ENCODE assay signal across 8 cellular contexts in the genomic region with DNA sequence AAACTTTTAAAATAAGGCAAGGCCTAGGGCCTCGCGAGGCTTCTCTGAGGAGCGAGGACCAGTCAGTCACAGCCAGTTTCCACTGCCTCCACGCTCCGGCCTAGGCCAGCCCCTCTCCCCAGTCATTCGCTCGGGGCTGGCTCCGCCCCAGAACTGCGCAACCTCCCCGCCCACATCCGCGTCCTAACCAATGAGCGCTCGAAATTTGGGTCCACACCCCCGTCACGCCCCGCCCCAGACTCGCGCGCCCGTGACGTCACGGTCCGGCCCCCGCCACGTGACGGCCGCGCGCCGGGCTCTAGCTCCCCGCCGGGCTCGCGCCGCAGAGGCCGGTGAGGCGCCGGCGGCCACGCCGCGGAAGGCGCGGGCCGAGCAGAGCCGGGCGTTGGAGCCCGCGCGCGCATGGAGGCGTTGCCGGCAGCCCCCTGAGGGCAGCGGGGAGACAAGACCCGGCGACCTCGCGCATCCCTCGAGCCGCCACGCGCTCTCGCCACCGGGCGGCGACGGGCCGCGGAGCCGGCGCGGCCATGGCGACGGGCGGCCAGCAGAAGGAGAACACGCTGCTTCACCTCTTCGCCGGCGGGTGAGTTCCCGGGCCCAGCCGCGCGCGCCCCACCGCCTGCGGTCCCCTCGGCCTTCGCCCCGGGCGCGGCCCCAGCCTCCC. TPM values are rescaled to one million over a fixed set of nuclear protein-coding genes. Genes with fewer than 3 reads are reported as not detected.
DNase-seq lines count a peak whose midpoint lies in the region; TF ChIP-seq lines count a peak whose summit lies in the region.

A gene with protein sequence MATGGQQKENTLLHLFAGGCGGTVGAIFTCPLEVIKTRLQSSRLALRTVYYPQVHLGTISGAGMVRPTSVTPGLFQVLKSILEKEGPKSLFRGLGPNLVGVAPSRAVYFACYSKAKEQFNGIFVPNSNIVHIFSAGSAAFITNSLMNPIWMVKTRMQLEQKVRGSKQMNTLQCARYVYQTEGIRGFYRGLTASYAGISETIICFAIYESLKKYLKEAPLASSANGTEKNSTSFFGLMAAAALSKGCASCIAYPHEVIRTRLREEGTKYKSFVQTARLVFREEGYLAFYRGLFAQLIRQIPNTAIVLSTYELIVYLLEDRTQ (plus strand): TSS at position 301 of the 664 bp plus-strand sequence. CDS start 227 bp downstream, at position 528.

- no peaks in the 10 kb centered on the region for H3K9me3 ChIP-seq in suprapubic skin

- H3K36me3 ChIP-seq in suprapubic skin: no peaks in the 10 kb centered on the region

- peak within 1 kb of the TSS; percentile 97 for H3K4me3 Mint-ChIP-seq in HFFc6
- H3K4me3 Mint-ChIP-seq in activated naive CD4-positive, alpha-beta T cell treated with anti-CD3 and anti-CD28 coated beads, Interleukin-2, amount 10 ng/mL, durations not matched to agents 7 days and 5 days: peak within 1 kb of the TSS; percentile 89

- peak within 1 kb of the TSS; percentile 93 for H3K27ac Mint-ChIP-seq in HFFc6
- peak within 1 kb of the TSS; percentile 89 for H3K27ac Mint-ChIP-seq in activated naive CD4-positive, alpha-beta T cell treated with anti-CD3 and anti-CD28 coated beads, Interleukin-2, amount 10 ng/mL, durations not matched to agents 7 days and 5 days

- DNase-seq in GM04504 (ENCODE audit: low read depth) (peak; percentile 94), HFFc6 (peak; percentile 97), NAMALWA (ENCODE audit: low spot score) (peak; percentile 99), SK-N-DZ (ENCODE audit: low spot score) (peak; percentile 93), globus pallidus (ENCODE audit: low spot score) (peak; percentile 98), nucleus accumbens (lab: John Stamatoyannopoulos, UW) (peak; percentile 72 to 99 (median 96)), suprapubic skin (ENCODE audit: low spot score in 2 of 2) (peak; percentile 97 to 99)
- DNase-seq in activated naive CD4-positive, alpha-beta T cell treated with anti-CD3 and anti-CD28 coated beads, Interleukin-2, amount 10 ng/mL, durations not matched to agents 7 days and 5 days: peak; percentile 98

- no peaks in the 10 kb centered on the region for H3K36me3 Mint-ChIP-seq in HFFc6 (ENCODE audit: low read depth)
- peaks cover 2% of the 10 kb centered on the region for H3K36me3 Mint-ChIP-seq in activated naive CD4-positive, alpha-beta T cell treated with anti-CD3 and anti-CD28 coated beads, Interleukin-2, amount 10 ng/mL, durations not matched to agents 7 days and 5 days

- no peaks in the 10 kb centered on the region for H3K9me3 Mint-ChIP-seq in HFFc6
- no peaks in the 10 kb centered on the region for H3K9me3 Mint-ChIP-seq in activated naive CD4-positive, alpha-beta T cell treated with anti-CD3 and anti-CD28 coated beads, Interleukin-2, amount 10 ng/mL, durations not matched to agents 7 days and 5 days

- peak; percentile 85 to 95 for TF ChIP-seq POLR2A in suprapubic skin (IDR thresholded peaks at IDR 0.05)

- TF ChIP-seq CTCF in HFFc6 (IDR thresholded peaks at IDR 0.05): no peak
- peak in 1 of 2 donors; percentile 3 for TF ChIP-seq CTCF in suprapubic skin (IDR thresholded peaks at IDR 0.05)

- H3K27ac ChIP-seq in suprapubic skin: peak within 1 kb of the TSS; percentile 93

- WGBS in suprapubic skin: 2% methylated on average over 28 of the region's 92 CpGs

- peak within 1 kb of the TSS; percentile 80 for H3K4me3 ChIP-seq in suprapubic skin

- no peaks in the 10 kb centered on the region for H3K27me3 Mint-ChIP-seq in HFFc6 (ENCODE audit: insufficient read depth)
- no peaks in the 10 kb centered on the region for H3K27me3 Mint-ChIP-seq in activated naive CD4-positive, alpha-beta T cell treated with anti-CD3 and anti-CD28 coated beads, Interleukin-2, amount 10 ng/mL, durations not matched to agents 7 days and 5 days

- CTCF ChIA-PET in activated naive CD4-positive, alpha-beta T cell treated with anti-CD3 and anti-CD28 coated beads, Interleukin-2, amount 10 ng/mL, durations not matched to agents 7 days and 5 days (lab: Charles Lee): no interaction called here

- H3K4me1 ChIP-seq in suprapubic skin: peaks cover 41% of the 10 kb centered on the region

- peak; percentile 41 for TF ChIP-seq EP300 in suprapubic skin (IDR thresholded peaks at IDR 0.05)

- H3K27me3 ChIP-seq in suprapubic skin: no peaks in the 10 kb centered on the region

- peaks cover 30% of the 10 kb centered on the region for H3K4me1 Mint-ChIP-seq in HFFc6 (ENCODE audit: low read depth)
- peaks cover 41% of the 10 kb centered on the region for H3K4me1 Mint-ChIP-seq in activated naive CD4-positive, alpha-beta T cell treated with anti-CD3 and anti-CD28 coated beads, Interleukin-2, amount 10 ng/mL, durations not matched to agents 7 days and 5 days

RNA-seq across cellular contexts. Expression of the gene that starts here (rescaled TPM):
- total RNA-seq in HFFc6 (2021; fragmentation: NEBNext Ultra II Directional; extraction: Animal tissue kit (Norgen Biotek cat#: 25700)): 1 to 10 TPM; 3.3 to 4.7 (median 4.0) TPM
- 25.0 and 27.5 TPM in 2 replicates for polyA plus RNA-seq in SK-N-DZ (2014; cell fraction: cytosol; rRNA removed)
- 15.7 and 20.3 TPM in 2 replicates for polyA plus RNA-seq in SK-N-DZ (2014; cell fraction: nucleus; rRNA removed)
- 1 to 10 TPM; 2.3 to 9.7 (median 5.3) TPM for total RNA-seq in suprapubic skin

Comparison
In these comparisons a context has a peak if more than half of its experiments do, and no peak if none do; other contexts are left out.
1. Peak in every context shown above with its lines: DNase-seq, H3K4me3 ChIP-seq and H3K27ac ChIP-seq.